In genomic region chr22:41206719-41207118, GRCh38 we compare ENCODE assay signal across 13 cellular contexts. TPM values are rescaled to one million over a fixed set of nuclear protein-coding genes. Genes with fewer than 3 reads are reported as not detected.
DNase-seq lines count a peak whose midpoint lies in the region; ATAC-seq and TF ChIP-seq lines count a peak whose summit lies in the region.
"Had no signal": no experiment of that assay in that cellular context is flagged by ENCODE, and none has a peak within 500 bp of the region (broad histone marks: within the 10 kb centered on the region; RNA-seq: fewer than 3 reads in every experiment).

No MANE protein-coding gene starts in this region.

- no peaks in the 10 kb centered on the region for H3K9me2 ChIP-seq in PC-3 (replicated peaks; ENCODE audit: low read length)

- peak overlapping the region; percentile 60 for H3K27ac Mint-ChIP-seq in activated naive CD4-positive, alpha-beta T cell treated with anti-CD3 and anti-CD28 coated beads, Interleukin-2, amount 10 ng/mL, durations not matched to agents 7 days and 5 days
- H3K27ac Mint-ChIP-seq in central memory CD8-positive, alpha-beta T cell (ENCODE audit: low read depth), result no peak overlapping the region
- peak overlapping the region in 1 of 2 donors; percentile 15 for H3K27ac Mint-ChIP-seq in stimulated activated naive CD8-positive, alpha-beta T cell treated with anti-CD3 and anti-CD28 coated beads, Interleukin-15, amount 100 ng/mL, for 72 hours

- no peaks in the 10 kb centered on the region for H3K9me3 Mint-ChIP-seq in activated naive CD4-positive, alpha-beta T cell treated with anti-CD3 and anti-CD28 coated beads, Interleukin-2, amount 10 ng/mL, durations not matched to agents 7 days and 5 days
- H3K9me3 Mint-ChIP-seq in central memory CD8-positive, alpha-beta T cell, result no peaks in the 10 kb centered on the region
- no peaks in the 10 kb centered on the region for H3K9me3 Mint-ChIP-seq in stimulated activated naive CD8-positive, alpha-beta T cell treated with anti-CD3 and anti-CD28 coated beads, Interleukin-15, amount 100 ng/mL, for 72 hours

- POLR2A ChIA-PET in PC-3 (lab: Charles Lee; ENCODE audit: unreplicated experiment), result no interaction called here

- H3K79me2 ChIP-seq in PC-3 (ENCODE audit: low read length), result peaks cover 24% of the 10 kb centered on the region

- H3K4me3 ChIP-seq in PC-3 (ENCODE audit: low read length), result no peak overlapping the region

- H4K20me1 ChIP-seq in PC-3 (ENCODE audit: low read length), result no peaks in the 10 kb centered on the region

- no peak overlapping the region for H3K9ac ChIP-seq in PC-3 (ENCODE audit: low read length)

- no peak overlapping the region for H3K27ac ChIP-seq in PC-3 (ENCODE audit: low read length)
- H3K27ac ChIP-seq: foreskin keratinocyte had no signal

- H3K4me1 ChIP-seq in PC-3 (ENCODE audit: insufficient read depth, low read length), result no peaks in the 10 kb centered on the region
- H3K4me1 ChIP-seq: foreskin keratinocyte had no signal

- intact Hi-C loops in PC-3 (cut with micrococcal nuclease), result no loop called here

- no peak overlapping the region for H3K4me2 ChIP-seq in PC-3 (ENCODE audit: low read length)

- H3K36me3 ChIP-seq in PC-3 (ENCODE audit: low read depth, low read length), result 0 out of 2 replicates have a peak, but pooled peaks cover 3% of the 10 kb centered on the region

- CTCF ChIA-PET in activated naive CD4-positive, alpha-beta T cell treated with anti-CD3 and anti-CD28 coated beads, Interleukin-2, amount 10 ng/mL, durations not matched to agents 7 days and 5 days (lab: Charles Lee), result interaction anchor here (0.6 to 1.4 kb wide), 3 partner anchors 9 to 284 kb away, joined by 3 to 6 read pairs (median 3); no protein-coding TSS in a partner anchor
- CTCF ChIA-PET in PC-3 (lab: Charles Lee), result no interaction called here

- H2AFZ ChIP-seq in PC-3 (ENCODE audit: low read length), result no peak overlapping the region

- DNase-seq in activated naive CD4-positive, alpha-beta T cell treated with anti-CD3 and anti-CD28 coated beads, Interleukin-2, amount 10 ng/mL, durations not matched to agents 7 days and 5 days, result no peak
- no peak for DNase-seq in activated naive CD4-positive, alpha-beta T cell treated with anti-CD3 and anti-CD28 coated beads, Interleukin-2, amount 50 U/mL, for 16 hours
- no peak for DNase-seq in PC-3
- no peak for DNase-seq in central memory CD8-positive, alpha-beta T cell (ENCODE audit: low spot score in 2 of 2)
- DNase-seq in stimulated activated naive CD8-positive, alpha-beta T cell treated with anti-CD3 and anti-CD28 coated beads, Interleukin-15, amount 100 ng/mL, for 72 hours, result no peak
- DNase-seq in AML-193 (lab: John Stamatoyannopoulos, UW), result no peak
- no peak for DNase-seq in SHP77 (lab: John Stamatoyannopoulos, UW)
- no peak for DNase-seq in stimulated activated CD4-positive, alpha-beta T cell treated with anti-CD3 and anti-CD28 coated beads, Interleukin-1b, Interleukin-23, amount 100 ng/mL, for 48 hours
- DNase-seq: central memory CD4-positive, alpha-beta T cell; foreskin keratinocyte; NCI-H187 treated with DMSO at 0.1 percent for 48 hours; occipital lobe had no signal

- H3K4me1 Mint-ChIP-seq in activated naive CD4-positive, alpha-beta T cell treated with anti-CD3 and anti-CD28 coated beads, Interleukin-2, amount 10 ng/mL, durations not matched to agents 7 days and 5 days, result peaks cover 29% of the 10 kb centered on the region
- H3K4me1 Mint-ChIP-seq in central memory CD8-positive, alpha-beta T cell, result peaks cover 29% of the 10 kb centered on the region
- H3K4me1 Mint-ChIP-seq in stimulated activated naive CD8-positive, alpha-beta T cell treated with anti-CD3 and anti-CD28 coated beads, Interleukin-15, amount 100 ng/mL, for 72 hours, result peaks cover 47% of the 10 kb centered on the region

- H3K36me3 Mint-ChIP-seq in activated naive CD4-positive, alpha-beta T cell treated with anti-CD3 and anti-CD28 coated beads, Interleukin-2, amount 10 ng/mL, durations not matched to agents 7 days and 5 days, result peaks cover 13% of the 10 kb centered on the region
- peaks cover 33% of the 10 kb centered on the region for H3K36me3 Mint-ChIP-seq in central memory CD8-positive, alpha-beta T cell (ENCODE audit: insufficient read depth)

- H3K9me3 ChIP-seq in PC-3 (ENCODE audit: low read length), result no peaks in the 10 kb centered on the region

- H3K27me3 Mint-ChIP-seq in activated naive CD4-positive, alpha-beta T cell treated with anti-CD3 and anti-CD28 coated beads, Interleukin-2, amount 10 ng/mL, durations not matched to agents 7 days and 5 days, result peaks cover 34% of the 10 kb centered on the region
- peaks cover 15% of the 10 kb centered on the region for H3K27me3 Mint-ChIP-seq in central memory CD8-positive, alpha-beta T cell
- peaks cover 12% of the 10 kb centered on the region for H3K27me3 Mint-ChIP-seq in stimulated activated naive CD8-positive, alpha-beta T cell treated with anti-CD3 and anti-CD28 coated beads, Interleukin-15, amount 100 ng/mL, for 72 hours

- no peak for ATAC-seq in PC-3
- ATAC-seq in central memory CD8-positive, alpha-beta T cell (replicated peaks; ENCODE audit: extremely low read depth, poor library complexity, severe bottlenecking), result no peak
- no peak for ATAC-seq in stimulated activated naive CD8-positive, alpha-beta T cell treated with anti-CD3 and anti-CD28 coated beads, Interleukin-15, amount 100 ng/mL, for 72 hours
- ATAC-seq: foreskin keratinocyte had no signal

- peak overlapping the region; percentile 66 for H3K4me3 Mint-ChIP-seq in activated naive CD4-positive, alpha-beta T cell treated with anti-CD3 and anti-CD28 coated beads, Interleukin-2, amount 10 ng/mL, durations not matched to agents 7 days and 5 days
- peak overlapping the region; percentile 89 for H3K4me3 Mint-ChIP-seq in central memory CD8-positive, alpha-beta T cell
- peak overlapping the region; percentile 31 to 84 for H3K4me3 Mint-ChIP-seq in stimulated activated naive CD8-positive, alpha-beta T cell treated with anti-CD3 and anti-CD28 coated beads, Interleukin-15, amount 100 ng/mL, for 72 hours

- TF ChIP-seq CTCF in PC-3 (conservative IDR thresholded peaks at IDR 0.05; ENCODE audit: low read depth, low read length), result no peak

- TSS peak; percentile 14 for BruUV-seq in PC-3 (replicated peaks; lab: Mats Ljungman, UMichigan)

- H3F3A ChIP-seq in PC-3 (ENCODE audit: low read length, unreplicated experiment), result no peaks in the 10 kb centered on the region

- no peaks in the 10 kb centered on the region for H3K27me3 ChIP-seq in PC-3 (ENCODE audit: low read length)
- H3K27me3 ChIP-seq: foreskin keratinocyte had no signal

RNA-seq across cellular contexts. Expression of gene L3MBTL2, which starts 1.6 kb away (rescaled TPM):
- total RNA-seq in PC-3 (2014; rRNA removed), result 22.7 and 33.8 TPM in 2 replicates

RNA-seq across cellular contexts. Expression of gene CHADL, which starts 34.0 kb away (rescaled TPM):
- 0.63 and 1.2 TPM in 2 replicates for total RNA-seq in PC-3 (2014; rRNA removed)
- total RNA-seq: RPMI7951 had no signal
